10 cellular contexts compared by ENCODE assay signal in genomic region chr2:196601430-196602306, GRCh38. TPM values are rescaled to one million over a fixed set of nuclear protein-coding genes. Genes with fewer than 3 reads are reported as not detected.
DNase-seq lines count a peak whose midpoint lies in the region; ATAC-seq, FAIRE-seq and TF ChIP-seq lines count a peak whose summit lies in the region.
"Had no signal": no experiment of that assay in that cellular context is flagged by ENCODE, and none has a peak within 500 bp of the region (broad histone marks: within the 10 kb centered on the region; RNA-seq: fewer than 3 reads in every experiment).

No MANE protein-coding gene starts in this region.

- intact Hi-C loops in testis (cut with DNase I; ENCODE audit: low total_unique reads), result no loop called here

- peaks cover 19% of the 10 kb centered on the region for H3K4me1 ChIP-seq in A549
- H3K4me1 ChIP-seq in testis, result no peaks in the 10 kb centered on the region
- H3K4me1 ChIP-seq: HAP-1 had no signal

- no peaks in the 10 kb centered on the region for H3K36me3 ChIP-seq in testis (ENCODE audit: low read depth, missing control alignments)
- H3K36me3 ChIP-seq: HAP-1 had no signal

- TF ChIP-seq POLR2A in A549 (IDR thresholded peaks at IDR 0.05; ENCODE audit: low read length), result no peak
- no peak for TF ChIP-seq POLR2A in testis (IDR thresholded peaks at IDR 0.05)

- peak; percentile 99 to 100 for ATAC-seq in A549
- no peak for ATAC-seq in GM18858 (IDR thresholded peaks at IDR 0.05; ENCODE audit: unreplicated experiment)

- POLR2A ChIA-PET in A549 (lab: Yijun Ruan, JAX), result interaction anchor here (0.9 kb wide), 1 partner anchor 38 kb away, joined by 3 read pairs; the partner anchor contains the start of gene CCDC150

- no peak overlapping the region for H3K4me3 ChIP-seq in A549
- no peak overlapping the region for H3K4me3 ChIP-seq in testis
- H3K4me3 ChIP-seq: HAP-1 had no signal

- peak overlapping the region; percentile 65 for H3K4me2 ChIP-seq in A549

- TF ChIP-seq RAD21 in A549 (conservative IDR thresholded peaks at IDR 0.05 in 1 of 2, IDR thresholded peaks at IDR 0.05 in 1 of 2), result no peak

- TF ChIP-seq CTCF in A549 (IDR thresholded peaks at IDR 0.05) (no peak), testis (IDR thresholded peaks at IDR 0.05) (no peak)

- WGBS in A549 (ENCODE audit: missing lambda C conversion rate), result 28% methylated on average over 12 of the region's 13 CpGs
- 76 to 83% methylated on average over 12 to 13 of the region's 13 CpGs for WGBS in testis, 2 donors

- CTCF ChIA-PET in A549 (lab: Yijun Ruan, JAX), result interaction anchor here (1.1 to 2.0 kb wide), 4 partner anchors 9 to 38 kb away, joined by 3 to 7 read pairs (median 4); partner anchors contain the start of genes CCDC150 and HECW2

- H3K27ac ChIP-seq in A549 (peak overlapping the region; percentile 73 to 84), testis (no peak overlapping the region)

- no peak for TF ChIP-seq EP300 in A549 (IDR thresholded peaks at IDR 0.05)

- H3K9me3 ChIP-seq in A549, result no peaks in the 10 kb centered on the region
- H3K9me3 ChIP-seq in testis, result no peaks in the 10 kb centered on the region
- H3K9me3 ChIP-seq: HAP-1 had no signal

- no peak for FAIRE-seq in A549 (lab: Jason Lieb, UNC)

- H3K27me3 ChIP-seq in testis, result no peaks in the 10 kb centered on the region

- DNase-seq in A549 (ENCODE audit: low read depth in 1 of 2, low spot score in 1 of 2) (peak; percentile 91 to 93), HT-29 (ENCODE audit: low spot score) (peak; percentile 86), amniotic stem cell (lab: John Stamatoyannopoulos, UW) (peak; percentile 97), iPS-NIHi7 (ENCODE audit: extremely low spot score) (peak; percentile 31), NCI-H1048 (lab: John Stamatoyannopoulos, UW) (no peak), cerebellum (ENCODE audit: low spot score) (no peak), testis (no peak)
- DNase-seq: activated naive CD8-positive, alpha-beta T cell treated with anti-CD3 and anti-CD28 coated beads, Interleukin-2, amount 10 ng/mL, durations not matched to agents 7 days and 5 days had no signal

TF ChIP-seq in A549, 52 proteins besides CTCF, POLR2A, EP300 and RAD21:
- TF ChIP-seq KDM5A (IDR thresholded peaks at IDR 0.05), result no peak
- TF ChIP-seq FOSL2 (IDR thresholded peaks at IDR 0.05), result no peak
- TF ChIP-seq FOSL2 (CRISPR knock-in tag; IDR thresholded peaks at IDR 0.05), result peak; percentile 80
- TF ChIP-seq RCOR1 (IDR thresholded peaks at IDR 0.05; ENCODE audit: low read depth, low read length), result no peak
- no peak for TF ChIP-seq RARB (CRISPR knock-in tag; IDR thresholded peaks at IDR 0.05)
- no peak for TF ChIP-seq ELK1 (IDR thresholded peaks at IDR 0.05; ENCODE audit: low read depth, low read length)
- TF ChIP-seq TP53 (CRISPR knock-in tag; IDR thresholded peaks at IDR 0.05), result no peak
- TF ChIP-seq JUN (IDR thresholded peaks at IDR 0.05), result peak in 1 of 2 experiments; percentile 43; a peak in 1 of 5 replicates
- no peak for TF ChIP-seq ZFP36 (IDR thresholded peaks at IDR 0.05; ENCODE audit: borderline replicate concordance, partially characterized antibody)
- no peak; the same call in 2 of the 3 replicates for TF ChIP-seq BCL3 (IDR thresholded peaks at IDR 0.05)
- TF ChIP-seq SMC3 (IDR thresholded peaks at IDR 0.05), result 0 out of 3 replicates have a peak, but pooled peaks have one; percentile 17
- no peak for TF ChIP-seq CHD4 (IDR thresholded peaks at IDR 0.05; ENCODE audit: borderline replicate concordance)
- TF ChIP-seq MAX (IDR thresholded peaks at IDR 0.05), result peak; percentile 74
- no peak for TF ChIP-seq BHLHE40 (IDR thresholded peaks at IDR 0.05; ENCODE audit: low read depth, low read length)
- peak; percentile 69 for TF ChIP-seq GATA3 (IDR thresholded peaks at IDR 0.05; ENCODE audit: borderline replicate concordance)
- no peak for TF ChIP-seq TFCP2L1 (CRISPR knock-in tag; IDR thresholded peaks at IDR 0.05)
- TF ChIP-seq USF2 (IDR thresholded peaks at IDR 0.05), result peak; percentile 39; the same call in 1 of the 2 replicates

RNA-seq across cellular contexts. Expression of gene HECW2, which starts 8.3 kb away (rescaled TPM):
- polyA plus RNA-seq in A549 (2011; rRNA removed) (2.6 and 3.9 TPM in 2 replicates), A549 (2017; fragmentation: RNase III; extraction: RNeasy Plus Mini Kit Qiagen cat#74134 plus additional on column Dnase treatment) (1.9 to 2.4 TPM (median 2.0 TPM) in 3 replicates), testis (ENCODE audit: insufficient read depth, low read depth, low replicate concordance) (7.3 TPM)
- polyA plus RNA-seq in A549 (2012; cell fraction: cytosol; rRNA removed), result 0.50 and 1.0 TPM in 2 replicates
- polyA plus RNA-seq in A549 (2012; cell fraction: nucleus; rRNA removed), result 1.3 and 1.6 TPM in 2 replicates
- polyA minus RNA-seq in A549 (2011; rRNA and poly(A)+ RNA removed), result 15.7 and 16.0 TPM in 2 replicates
- total RNA-seq in HT-29 (2014; rRNA removed; shearing (Covaris generic)), result 0.03 TPM in 1 of 2 replicates, not detected in the other
- total RNA-seq in cerebellum (75.0 TPM), testis (10 to 100 TPM; 16.7 to 24.7 TPM)

RNA-seq across cellular contexts. Expression of gene CCDC150, which starts 37.8 kb away (rescaled TPM):
- polyA plus RNA-seq in A549 (2011; rRNA removed), result 13.2 and 17.7 TPM in 2 replicates
- polyA plus RNA-seq in A549 (2012; cell fraction: cytosol; rRNA removed), result 3.0 and 3.1 TPM in 2 replicates
- polyA plus RNA-seq in A549 (2012; cell fraction: nucleus; rRNA removed), result 9.1 and 12.3 TPM in 2 replicates
- 9.9 to 14.2 TPM (median 13.2 TPM) in 3 replicates for polyA plus RNA-seq in A549 (2017; fragmentation: RNase III; extraction: RNeasy Plus Mini Kit Qiagen cat#74134 plus additional on column Dnase treatment)
- 10.7 and 10.8 TPM in 2 replicates for polyA minus RNA-seq in A549 (2011; rRNA and poly(A)+ RNA removed)
- 6.3 and 8.9 TPM in 2 replicates for total RNA-seq in HT-29 (2014; rRNA removed; shearing (Covaris generic))
- total RNA-seq in cerebellum, result 12.8 TPM
- total RNA-seq in testis, result 10 to 100 TPM; 31.7 to 52.0 TPM
- polyA plus RNA-seq in testis (ENCODE audit: insufficient read depth, low read depth, low replicate concordance), result 22.7 TPM

Comparison
In these comparisons a context has a peak if more than half of its experiments do, and no peak if none do; other contexts are left out.
1. DNase-seq: peak in A549 (2 of 2), HT-29 (single experiment), amniotic stem cell (single experiment) and iPS-NIHi7 (single experiment); none in NCI-H1048 (single experiment), cerebellum (single experiment) and testis (single experiment).
2. H3K27ac ChIP-seq: peak in A549 (2 of 2); none in testis (0 of 2).
3. RNA of gene HECW2, which starts 8.3 kb away (total RNA-seq): 75.0 TPM in cerebellum (single experiment) and 16.7 to 24.7 TPM in testis; 0.03 TPM in HT-29; every median in the first group is over 10 times any median in the second.